ENCODE assay signal across 1 cellular context in genomic region chr1:92784639-92785500, GRCh38.
TF ChIP-seq lines count a peak whose summit lies in the region.

TSS of gene EVI5 (minus strand) at chr1:92785108. CDS start at chr1:92736546, 48,562 bp downstream.

TF ChIP-seq in HepG2, 621 proteins besides CTCF, POLR2A, EP300 and RAD21 (continued from another document and continues in another):
- TF ChIP-seq ZBTB14 (CRISPR knock-in tag; IDR thresholded peaks at IDR 0.05) (peak; percentile 64; the same call in 1 of the 2 replicates), POGZ (CRISPR knock-in tag; IDR thresholded peaks at IDR 0.05) (peak; percentile 86), CREBL2 (CRISPR knock-in tag; IDR thresholded peaks at IDR 0.05; ENCODE audit: borderline replicate concordance) (no peak; the same call in 1 of the 2 replicates), ATF7-NPFF (CRISPR knock-in tag; IDR thresholded peaks at IDR 0.05; ENCODE audit: low read depth) (peak; percentile 98), CENPX (CRISPR knock-in tag; IDR thresholded peaks at IDR 0.05) (no peak), ZSCAN21 (CRISPR knock-in tag; IDR thresholded peaks at IDR 0.05; ENCODE audit: borderline replicate concordance) (peak; percentile 97), ZNF44 (CRISPR knock-in tag; IDR thresholded peaks at IDR 0.05) (peak; percentile 85; the same call in 1 of the 2 replicates), KDM5B (CRISPR knock-in tag; IDR thresholded peaks at IDR 0.05; ENCODE audit: borderline replicate concordance) (peak; percentile 100), CSRNP1 (CRISPR knock-in tag; IDR thresholded peaks at IDR 0.05) (peak; percentile 99), SP2 (CRISPR knock-in tag; IDR thresholded peaks at IDR 0.05) (0 out of 2 replicates have a peak, but pooled peaks have one; percentile 52), CBX5 (CRISPR knock-in tag; IDR thresholded peaks at IDR 0.05; ENCODE audit: borderline replicate concordance) (0 out of 2 replicates have a peak, but pooled peaks have one; percentile 38), ZNF614 (CRISPR knock-in tag; IDR thresholded peaks at IDR 0.05; ENCODE audit: borderline replicate concordance) (peak; percentile 29; the same call in 1 of the 2 replicates), TRIM22 (IDR thresholded peaks at IDR 0.05) (no peak), ZNF580 (CRISPR knock-in tag; IDR thresholded peaks at IDR 0.05; ENCODE audit: borderline replicate concordance, low read depth) (peak; percentile 97; the same call in 1 of the 2 replicates), BRCA1 (CRISPR knock-in tag; IDR thresholded peaks at IDR 0.05) (peak; percentile 98), CBX2 (IDR thresholded peaks at IDR 0.05; ENCODE audit: low read depth, low read length) (no peak; the same call in 1 of the 2 replicates), CBX2 (CRISPR knock-in tag; IDR thresholded peaks at IDR 0.05; ENCODE audit: low read depth) (peak; percentile 80; the same call in 1 of the 2 replicates), AFF4 (CRISPR knock-in tag; IDR thresholded peaks at IDR 0.05) (no peak), ZNF317 (CRISPR knock-in tag; IDR thresholded peaks at IDR 0.05) (peak; percentile 90), IRF2 (CRISPR knock-in tag; IDR thresholded peaks at IDR 0.05) (0 out of 2 replicates have a peak, but pooled peaks have one; percentile 6), HHEX (CRISPR knock-in tag; IDR thresholded peaks at IDR 0.05) (no peak), ZNF841 (CRISPR knock-in tag; IDR thresholded peaks at IDR 0.05; ENCODE audit: borderline replicate concordance) (0 out of 2 replicates have a peak, but pooled peaks have one; percentile 81), MYC (CRISPR knock-in tag; IDR thresholded peaks at IDR 0.05; ENCODE audit: borderline replicate concordance) (peak; percentile 93), ONECUT2 (CRISPR knock-in tag; IDR thresholded peaks at IDR 0.05) (peak; percentile 68), ZNF800 (CRISPR knock-in tag; IDR thresholded peaks at IDR 0.05) (peak; percentile 97), ZBTB34 (CRISPR knock-in tag; IDR thresholded peaks at IDR 0.05) (peak; percentile 55; the same call in 1 of the 2 replicates), PITX1 (CRISPR knock-in tag; IDR thresholded peaks at IDR 0.05) (peak; percentile 80; the same call in 1 of the 2 replicates), ZNF253 (CRISPR knock-in tag; IDR thresholded peaks at IDR 0.05; ENCODE audit: borderline replicate concordance) (peak; percentile 99), ETV6 (CRISPR knock-in tag; conservative IDR thresholded peaks at IDR 0.05) (peak; percentile 80; the same call in 1 of the 2 replicates), PTBP1 (IDR thresholded peaks at IDR 0.05; ENCODE audit: low read depth, low read length, poor library complexity, severe bottlenecking) (no peak), NR2F6 (IDR thresholded peaks at IDR 0.05) (no peak), NR2F6 (CRISPR knock-in tag; IDR thresholded peaks at IDR 0.05) (peak; percentile 70), SMAD1 (CRISPR knock-in tag; IDR thresholded peaks at IDR 0.05; ENCODE audit: borderline replicate concordance, low read depth) (no peak), ZBTB3 (CRISPR knock-in tag; IDR thresholded peaks at IDR 0.05; ENCODE audit: borderline replicate concordance, low read depth) (peak; percentile 95; the same call in 1 of the 2 replicates), NAIF1 (CRISPR knock-in tag; IDR thresholded peaks at IDR 0.05; ENCODE audit: borderline replicate concordance) (peak; percentile 94), TBL1XR1 (IDR thresholded peaks at IDR 0.05; ENCODE audit: borderline replicate concordance, low read length, partially characterized antibody) (no peak), HNF1A (IDR thresholded peaks at IDR 0.05; ENCODE audit: low read depth) (no peak), HNF1A (CRISPR knock-in tag; IDR thresholded peaks at IDR 0.05; ENCODE audit: borderline replicate concordance) (peak; percentile 42; the same call in 1 of the 2 replicates), STAG1 (CRISPR knock-in tag; IDR thresholded peaks at IDR 0.05) (peak; percentile 23; the same call in 1 of the 2 replicates), BCL3 (CRISPR knock-in tag; IDR thresholded peaks at IDR 0.05) (peak; percentile 95), IKZF5 (CRISPR knock-in tag; IDR thresholded peaks at IDR 0.05) (peak; percentile 94; the same call in 1 of the 2 replicates), JUN (CRISPR knock-in tag; IDR thresholded peaks at IDR 0.05) (peak; percentile 86), ZNF160 (CRISPR knock-in tag; IDR thresholded peaks at IDR 0.05) (peak; percentile 92)
